17 cellular contexts compared by ENCODE assay signal in the genomic region with DNA sequence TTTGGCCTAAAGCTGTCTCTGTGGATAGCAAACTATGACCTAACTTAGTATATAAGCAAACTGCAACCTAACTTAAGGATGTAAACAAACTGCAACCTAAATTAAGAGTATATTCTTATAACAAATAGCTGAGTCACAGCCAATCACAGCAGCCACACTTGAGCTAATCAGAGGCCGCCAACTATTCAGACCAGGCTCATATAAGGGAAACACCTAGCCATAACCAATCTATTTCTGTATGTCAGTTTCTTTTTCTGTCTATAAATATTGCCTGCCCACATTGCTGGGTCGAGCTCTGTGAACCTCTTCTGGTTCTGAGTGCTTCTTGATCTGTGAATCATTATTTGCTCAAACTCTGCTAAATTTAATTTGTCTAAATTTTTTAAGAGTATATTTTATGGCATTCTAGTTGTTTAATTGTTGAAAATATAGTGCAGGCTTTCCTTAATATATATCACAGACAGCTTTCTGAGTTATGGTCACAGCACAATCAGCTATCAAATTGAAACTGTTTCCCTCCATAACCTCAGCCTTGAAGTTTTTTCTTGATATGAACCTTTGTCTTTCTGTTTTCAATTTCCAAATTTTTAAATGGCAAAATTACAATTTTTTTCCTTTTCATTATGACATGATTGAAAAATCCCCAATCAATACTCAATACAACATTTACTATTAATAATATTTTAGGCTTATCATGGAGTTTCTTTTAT.
A peak's percentile ranks its signal among the peaks of the same experiment; 100 is the strongest.
DNase-seq lines count a peak whose midpoint lies in the region; ATAC-seq, FAIRE-seq and TF ChIP-seq lines count a peak whose summit lies in the region.
"Had no signal": no experiment of that assay in that cellular context is flagged by ENCODE, and none has a peak within 500 bp of the region (broad histone marks: within the 10 kb centered on the region; RNA-seq: fewer than 3 reads in every experiment).

No MANE protein-coding gene starts in this region.

- H3K36me3 ChIP-seq in esophagus squamous epithelium (no peaks in the 10 kb centered on the region), prostate gland (no peaks in the 10 kb centered on the region)

- H3K4me1 ChIP-seq in foreskin keratinocyte (no peaks in the 10 kb centered on the region), esophagus squamous epithelium (no peaks in the 10 kb centered on the region), prostate gland (replicated peaks) (no peaks in the 10 kb centered on the region)

- TF ChIP-seq CTCF in GM13976 (IDR thresholded peaks at IDR 0.05; ENCODE audit: borderline replicate concordance, control extremely low read depth, extremely low read depth, insufficient read depth, missing control alignments): no peak
- no peak for TF ChIP-seq CTCF in foreskin keratinocyte (conservative IDR thresholded peaks at IDR 0.05)
- TF ChIP-seq CTCF in esophagus squamous epithelium (IDR thresholded peaks at IDR 0.05): no peak
- no peak for TF ChIP-seq CTCF in prostate gland (IDR thresholded peaks at IDR 0.05)

- H3K4me3 ChIP-seq in esophagus squamous epithelium (no peak overlapping the region), prostate gland (no peak overlapping the region)
- H3K4me3 ChIP-seq: GM23248 had no signal

- peak; percentile 42 for DNase-seq in GM13976 (ENCODE audit: low spot score)
- no peak for DNase-seq in frontal cortex (ENCODE audit: low spot score in 2 of 2)
- DNase-seq in foreskin keratinocyte: no peak
- DNase-seq in esophagus squamous epithelium (lab: John Stamatoyannopoulos, UW): no peak
- DNase-seq in prostate gland (ENCODE audit: low spot score): no peak
- no peak for DNase-seq in erythroblast (lab: John Stamatoyannopoulos, UW)
- DNase-seq: activated CD4-positive, alpha-beta T cell treated with anti-CD3 and anti-CD28 coated beads, Interleukin-2, amount 10 ng/mL, durations not matched to agents 24 days and 14 days; activated T-cell treated with anti-CD3 and anti-CD28 coated beads, Interleukin-2, amount 50 U/mL, for 48 hours; Calu3; glutamatergic neuron; GM23248; MV-4-11; NCI-H2081 treated with DMSO at 0.1 percent for 48 hours; stimulated activated naive CD8-positive, alpha-beta T cell treated with anti-CD3 and anti-CD28 coated beads, Interleukin-15, amount 100 ng/mL, for 72 hours had no signal

- TF ChIP-seq POLR2A in esophagus squamous epithelium (IDR thresholded peaks at IDR 0.05): no peak
- TF ChIP-seq POLR2A in prostate gland (IDR thresholded peaks at IDR 0.05): no peak
- no peak for TF ChIP-seq POLR2A in erythroblast (IDR thresholded peaks at IDR 0.05; ENCODE audit: low read length)

- FAIRE-seq in frontal cortex (lab: Jason Lieb, UNC): peak; percentile 52
- FAIRE-seq: islet of Langerhans had no signal

- H3K9me3 ChIP-seq in esophagus squamous epithelium (no peaks in the 10 kb centered on the region), prostate gland (no peaks in the 10 kb centered on the region)

- H3K27ac ChIP-seq in foreskin keratinocyte: no peak overlapping the region
- no peak overlapping the region for H3K27ac ChIP-seq in esophagus squamous epithelium
- no peak overlapping the region for H3K27ac ChIP-seq in prostate gland
- H3K27ac ChIP-seq: GM23248 had no signal

- WGBS in esophagus squamous epithelium, 2 donors: 62 to 63% methylated on average over 2 of the region's 2 CpGs
- 83% methylated on average over 2 of the region's 2 CpGs for WGBS in prostate gland

- H3K27me3 ChIP-seq in foreskin keratinocyte: no peaks in the 10 kb centered on the region
- H3K27me3 ChIP-seq in esophagus squamous epithelium: no peaks in the 10 kb centered on the region
- H3K27me3 ChIP-seq in prostate gland (replicated peaks; ENCODE audit: insufficient read depth): no peaks in the 10 kb centered on the region

- in situ Hi-C loops in GM13976 (cut with MboI; ENCODE audit: low sequenced_read_pairs, unreplicated experiment): no loop called here

- intact Hi-C loops in esophagus squamous epithelium (cut with DNase I): no loop called here
- intact Hi-C loops in prostate gland (cut with DNase I): no loop called here

- ATAC-seq in GM21515 (IDR thresholded peaks at IDR 0.05; ENCODE audit: unreplicated experiment): peak; percentile 62
- ATAC-seq in HG03175 (IDR thresholded peaks at IDR 0.05; ENCODE audit: unreplicated experiment): peak; percentile 43
- no peak for ATAC-seq in foreskin keratinocyte
- ATAC-seq: stimulated activated naive CD8-positive, alpha-beta T cell treated with anti-CD3 and anti-CD28 coated beads, Interleukin-15, amount 100 ng/mL, for 72 hours had no signal
